17 cellular contexts compared by ENCODE assay signal in the genomic region with DNA sequence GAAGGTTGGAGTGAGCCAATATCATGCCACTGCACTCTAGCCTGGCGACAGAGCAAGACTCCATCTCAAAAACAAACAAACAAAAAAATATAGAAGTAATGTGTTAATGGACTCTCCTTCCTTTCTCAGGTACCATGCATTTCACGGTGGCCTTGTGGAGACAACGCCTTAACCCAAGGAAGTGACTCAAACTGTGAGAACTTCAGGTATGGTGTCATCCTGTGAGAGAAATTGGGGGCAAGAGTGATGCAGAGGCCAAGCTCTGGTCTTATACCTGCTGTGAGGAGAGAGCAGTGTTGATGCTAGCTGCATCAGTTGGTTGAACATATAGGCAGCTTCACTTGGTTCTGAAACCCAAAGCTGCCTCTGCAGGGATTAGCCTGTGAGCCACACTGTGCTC. TPM values are rescaled to one million over a fixed set of nuclear protein-coding genes. Genes with fewer than 3 reads are reported as not detected.
DNase-seq lines count a peak whose midpoint lies in the region; ATAC-seq and TF ChIP-seq lines count a peak whose summit lies in the region.
"Had no signal": no experiment of that assay in that cellular context is flagged by ENCODE, and none has a peak within 500 bp of the region (broad histone marks: within the 10 kb centered on the region; RNA-seq: fewer than 3 reads in every experiment).

No MANE protein-coding gene starts in this region.

- TF ChIP-seq POLR2A in adrenal gland (IDR thresholded peaks at IDR 0.05) = no peak

- H3K27me3 ChIP-seq in PC-9 (ENCODE audit: insufficient read depth, low read depth) (no peaks in the 10 kb centered on the region), adrenal gland (no peaks in the 10 kb centered on the region)
- H3K27me3 ChIP-seq: body of pancreas had no signal

- WGBS in adrenal gland, 4 donors = 60 to 80% (median 74%) methylated on average over 3 of the region's 3 CpGs

- peaks cover 73% of the 10 kb centered on the region for H3F3A ChIP-seq in PC-9 (ENCODE audit: insufficient read depth, low read depth)

- ATAC-seq in naive thymus-derived CD8-positive, alpha-beta T cell = no peak
- ATAC-seq: body of pancreas, left cardiac atrium had no signal

- peaks cover 54% of the 10 kb centered on the region for H3K36me3 Mint-ChIP-seq in activated CD4-positive, alpha-beta T cell treated with anti-CD3 and anti-CD28 coated beads, Interleukin-2, amount 10 ng/mL, durations not matched to agents 7 days and 5 days (ENCODE audit: low read depth)
- H3K36me3 Mint-ChIP-seq in naive thymus-derived CD8-positive, alpha-beta T cell = peaks cover 4 to 60% (median 9%) of the 10 kb centered on the region in 3 donors

- H3K27me3 Mint-ChIP-seq in activated CD4-positive, alpha-beta T cell treated with anti-CD3 and anti-CD28 coated beads, Interleukin-2, amount 10 ng/mL, durations not matched to agents 7 days and 5 days = no peaks in the 10 kb centered on the region
- H3K27me3 Mint-ChIP-seq in naive thymus-derived CD8-positive, alpha-beta T cell = no peaks in the 10 kb centered on the region
- H3K27me3 Mint-ChIP-seq: stimulated activated naive CD8-positive, alpha-beta T cell treated with anti-CD3 and anti-CD28 coated beads, Interleukin-15, Interleukin-2, amounts not matched to agents 100 ng/mL and 50 ng/mL, for 24 hours had no signal

- H3K4me2 ChIP-seq in PC-9 = peak overlapping the region; percentile 100

- TF ChIP-seq CTCF in PC-9 (conservative IDR thresholded peaks at IDR 0.05) (no peak), adrenal gland (IDR thresholded peaks at IDR 0.05) (no peak)

- H3K27ac ChIP-seq in PC-9 (peak overlapping the region; percentile 94), adrenal gland (peak overlapping the region in 3 of 5 donors; percentile 36 to 65 (median 53))
- H3K27ac ChIP-seq: VCaP had no signal

- peaks cover 97% of the 10 kb centered on the region for H3K79me2 ChIP-seq in PC-9 (ENCODE audit: low read depth)

- H3K9me3 Mint-ChIP-seq in activated CD4-positive, alpha-beta T cell treated with anti-CD3 and anti-CD28 coated beads, Interleukin-2, amount 10 ng/mL, durations not matched to agents 7 days and 5 days = no peaks in the 10 kb centered on the region
- H3K9me3 Mint-ChIP-seq in naive thymus-derived CD8-positive, alpha-beta T cell = no peaks in the 10 kb centered on the region
- H3K9me3 Mint-ChIP-seq: stimulated activated naive CD8-positive, alpha-beta T cell treated with anti-CD3 and anti-CD28 coated beads, Interleukin-15, Interleukin-2, amounts not matched to agents 100 ng/mL and 50 ng/mL, for 24 hours had no signal

- intact Hi-C loops in PC-9 (cut with micrococcal nuclease; ENCODE audit: unreplicated experiment) (loop anchor here (2.0 kb wide), 1 partner anchor 22 kb away; no protein-coding TSS in a partner anchor), adrenal gland (cut with DNase I) (no loop called here)

- H3K36me3 ChIP-seq in PC-9 (ENCODE audit: low read depth) = peaks cover 77% of the 10 kb centered on the region
- peaks cover 0 to 28% of the 10 kb centered on the region in 2 donors for H3K36me3 ChIP-seq in adrenal gland (replicated peaks in 1 of 2)

- H3K9me2 ChIP-seq in PC-9 (ENCODE audit: insufficient read depth) = no peaks in the 10 kb centered on the region

- H3K9me3 ChIP-seq in PC-9 (ENCODE audit: insufficient read depth, low read depth) (no peaks in the 10 kb centered on the region), adrenal gland (replicated peaks in 1 of 3) (no peaks in the 10 kb centered on the region)
- H3K9me3 ChIP-seq: body of pancreas had no signal

- H3K27ac Mint-ChIP-seq in activated CD4-positive, alpha-beta T cell treated with anti-CD3 and anti-CD28 coated beads, Interleukin-2, amount 10 ng/mL, durations not matched to agents 7 days and 5 days = peak overlapping the region; percentile 63
- peak overlapping the region in 6 of 10 donors; percentile 14 to 87 (median 70) for H3K27ac Mint-ChIP-seq in naive thymus-derived CD8-positive, alpha-beta T cell
- H3K27ac Mint-ChIP-seq: stimulated activated naive CD8-positive, alpha-beta T cell treated with anti-CD3 and anti-CD28 coated beads, Interleukin-15, Interleukin-2, amounts not matched to agents 100 ng/mL and 50 ng/mL, for 24 hours had no signal

- CTCF ChIA-PET in activated CD4-positive, alpha-beta T cell treated with anti-CD3 and anti-CD28 coated beads, Interleukin-2, amount 10 ng/mL, durations not matched to agents 7 days and 5 days (lab: Charles Lee) = interaction anchor here (1.2 to 5.4 kb wide), 2 partner anchors 19 to 57 kb away, joined by 3 to 21 read pairs; no protein-coding TSS in a partner anchor
- CTCF ChIA-PET in PC-9 (lab: Charles Lee) = interaction anchor here (1.0 kb wide), 1 partner anchor 55 kb away, joined by 4 read pairs; no protein-coding TSS in a partner anchor

- no peaks in the 10 kb centered on the region; the same call in 1 of the 2 replicates for H4K20me1 ChIP-seq in PC-9 (ENCODE audit: insufficient read depth)

- DNase-seq in activated CD4-positive, alpha-beta T cell treated with anti-CD3 and anti-CD28 coated beads, Interleukin-2, amount 10 ng/mL, durations not matched to agents 7 days and 5 days = peak; percentile 19
- no peak for DNase-seq in activated CD4-positive, alpha-beta T cell treated with anti-CD3 and anti-CD28 coated beads for 4 hours
- DNase-seq in PC-9 (peak; percentile 48 to 87), adrenal gland (no peak), NCI-H524 (lab: John Stamatoyannopoulos, UW) (no peak), SIG-M5 (lab: John Stamatoyannopoulos, UW) (no peak), AG08396 (ENCODE audit: low spot score) (no peak)
- DNase-seq in naive thymus-derived CD8-positive, alpha-beta T cell = peak in 2 of 10 donors; percentile 1 to 20
- DNase-seq: body of pancreas, COR-L47, hypothalamus, left cardiac atrium, NCI-H187, NCI-H446, small intestine had no signal

- peaks cover 61% of the 10 kb centered on the region for H3K4me1 ChIP-seq in PC-9 (replicated peaks; ENCODE audit: insufficient read depth)
- peaks cover 14 to 50% of the 10 kb centered on the region in 2 donors for H3K4me1 ChIP-seq in adrenal gland (replicated peaks in 1 of 2)

- no peak overlapping the region for H2AFZ ChIP-seq in PC-9

- no peak overlapping the region for H3K4me3 Mint-ChIP-seq in activated CD4-positive, alpha-beta T cell treated with anti-CD3 and anti-CD28 coated beads, Interleukin-2, amount 10 ng/mL, durations not matched to agents 7 days and 5 days
- peak overlapping the region in 1 of 10 donors; percentile 62 for H3K4me3 Mint-ChIP-seq in naive thymus-derived CD8-positive, alpha-beta T cell
- H3K4me3 Mint-ChIP-seq: stimulated activated naive CD8-positive, alpha-beta T cell treated with anti-CD3 and anti-CD28 coated beads, Interleukin-15, Interleukin-2, amounts not matched to agents 100 ng/mL and 50 ng/mL, for 24 hours had no signal

- POLR2A ChIA-PET in activated CD4-positive, alpha-beta T cell treated with anti-CD3 and anti-CD28 coated beads, Interleukin-2, amount 10 ng/mL, durations not matched to agents 7 days and 5 days (lab: Charles Lee) = no interaction called here
- POLR2A ChIA-PET in PC-9 (lab: Charles Lee; ENCODE audit: unreplicated experiment) = interaction anchor here (0.6 kb wide), 1 partner anchor 127 kb away, joined by 9 read pairs; no protein-coding TSS in a partner anchor
- POLR2A ChIA-PET in naive thymus-derived CD8-positive, alpha-beta T cell (lab: Charles Lee) = no interaction called here

- peaks cover 48% of the 10 kb centered on the region for H3K4me1 Mint-ChIP-seq in activated CD4-positive, alpha-beta T cell treated with anti-CD3 and anti-CD28 coated beads, Interleukin-2, amount 10 ng/mL, durations not matched to agents 7 days and 5 days
- peaks cover 17 to 59% (median 50%) of the 10 kb centered on the region in 4 donors for H3K4me1 Mint-ChIP-seq in naive thymus-derived CD8-positive, alpha-beta T cell

- H3K4me3 ChIP-seq in PC-9 (no peak overlapping the region; the same call in 1 of the 2 replicates), adrenal gland (no peak overlapping the region)
- H3K4me3 ChIP-seq: body of pancreas had no signal

- no TSS peak for BruUV-seq in PC-9 (replicated peaks; lab: Mats Ljungman, UMichigan)

RNA-seq across cellular contexts. Expression of gene ITCH, which starts 6.2 kb away (rescaled TPM):
- 10 to 100 TPM; 46.9 to 48.5 TPM for total RNA-seq in activated CD4-positive, alpha-beta T cell treated with anti-CD3 and anti-CD28 coated beads, Interleukin-2, amount 10 ng/mL, durations not matched to agents 7 days and 5 days
- 91.6 and 144 TPM in 2 replicates for total RNA-seq in PC-9 (2021)
- total RNA-seq in adrenal gland = 10 to 100 TPM; 32.3 to 67.6 (median 54.0) TPM
- polyA plus RNA-seq in adrenal gland = 10 to 100 TPM in 1 of 3 donors, 1 to 10 TPM in 2; 5.8 to 46.3 (median 7.5) TPM
- 10 to 100 TPM; 73.2 to 75.9 TPM for total RNA-seq in naive thymus-derived CD8-positive, alpha-beta T cell
- polyA plus RNA-seq in naive thymus-derived CD8-positive, alpha-beta T cell = 10 to 100 TPM; 12.6 to 19.6 (median 12.8) TPM

Comparison
In these comparisons a context has a peak if more than half of its experiments do, and no peak if none do; other contexts are left out.
1. DNase-seq: peak in activated CD4-positive, alpha-beta T cell treated with anti-CD3 and anti-CD28 coated beads, Interleukin-2, amount 10 ng/mL, durations not matched to agents 7 days and 5 days (single experiment) and PC-9 (2 of 2); none in activated CD4-positive, alpha-beta T cell treated with anti-CD3 and anti-CD28 coated beads for 4 hours (0 of 2), adrenal gland (0 of 7), NCI-H524 (0 of 2), SIG-M5 (single experiment) and AG08396 (single experiment).